12 cellular contexts compared by ENCODE assay signal in genomic region chr4:42167709-42168108, GRCh38. TPM values are rescaled to one million over a fixed set of nuclear protein-coding genes. Genes with fewer than 3 reads are reported as not detected.
DNase-seq lines count a peak whose midpoint lies in the region; ATAC-seq, FAIRE-seq and TF ChIP-seq lines count a peak whose summit lies in the region.
"Had no signal": no experiment of that assay in that cellular context is flagged by ENCODE, and none has a peak within 500 bp of the region (broad histone marks: within the 10 kb centered on the region; RNA-seq: fewer than 3 reads in every experiment).

No MANE protein-coding gene starts in this region.

- POLR2A ChIA-PET in GM12878 (lab: Charles Lee), result no interaction called here

- no peak overlapping the region for H3K9ac ChIP-seq in GM12878 (ENCODE audit: control insufficient read depth, insufficient read depth, low read length)

- RAD21 ChIA-PET in GM12878 (lab: Charles Lee; ENCODE audit: unreplicated experiment), result no interaction called here

- H3K4me2 ChIP-seq in GM12878 (ENCODE audit: control insufficient read depth, insufficient read depth), result peak overlapping the region; percentile 31; the same call in 1 of the 2 replicates

- H3K27ac ChIP-seq in GM12878 (ENCODE audit: control insufficient read depth, insufficient read depth), result no peak overlapping the region
- H3K27ac ChIP-seq: left lung had no signal

- ATAC-seq in GM18868 (IDR thresholded peaks at IDR 0.05; ENCODE audit: unreplicated experiment) (peak; percentile 100), GM21528 (IDR thresholded peaks at IDR 0.05; ENCODE audit: low FRiP score, unreplicated experiment) (peak; percentile 99), HG03135 (IDR thresholded peaks at IDR 0.05; ENCODE audit: unreplicated experiment) (peak; percentile 99), GM12878 (peak; percentile 99)
- ATAC-seq: left lung had no signal

- H3K79me2 ChIP-seq in GM12878 (ENCODE audit: control insufficient read depth, insufficient read depth, low read length), result no peaks in the 10 kb centered on the region

- DNase-seq in GM12878 (ENCODE audit: low read depth, low spot score) (peak; percentile 75), NCI-H446 treated with DMSO at 0.1 percent for 48 hours (lab: John Stamatoyannopoulos, UW) (no peak), 8988T (no peak), occipital lobe (lab: John Stamatoyannopoulos, UW) (no peak), NCI-H1417 treated with DMSO at 0.1 percent for 48 hours (lab: John Stamatoyannopoulos, UW) (no peak)
- DNase-seq: activated T-cell treated with anti-CD3 and anti-CD28 coated beads, Interleukin-2, amount 50 U/mL, for 24 hours; cerebellar nuclear complex; left lung; NCI-H510A had no signal

- intact Hi-C loops in GM12878 (cut with micrococcal nuclease; ENCODE audit: unreplicated experiment), result no loop called here

- WGBS in GM12878 (ENCODE audit: insufficient coverage, insufficient replicate concordance, low lambda C conversion rate, missing lambda C conversion rate), result 2% methylated on average over 5 of the region's 5 CpGs

- SMC1A ChIA-PET in GM12878 (lab: Charles Lee; ENCODE audit: uncharacterized antibody, unreplicated experiment), result interaction anchor here (0.7 kb wide), 1 partner anchor 194 kb away, joined by 3 read pairs; no protein-coding TSS in a partner anchor

- H3K36me3 ChIP-seq in GM12878 (ENCODE audit: control insufficient read depth in 2 of 2, insufficient read depth in 2 of 2, low read length in 1 of 2), result no peaks in the 10 kb centered on the region
- H3K36me3 ChIP-seq: left lung had no signal

- TF ChIP-seq RAD21 in GM12878 (IDR thresholded peaks at IDR 0.05; ENCODE audit: insufficient read depth, low read depth, low read length), result no peak

- in situ Hi-C loops in GM12878 (cut with MboI), result no loop called here

- peaks cover 9% of the 10 kb centered on the region; the same call in 1 of the 2 replicates for H3K4me1 ChIP-seq in GM12878 (ENCODE audit: control insufficient read depth, insufficient read depth, low read length)
- H3K4me1 ChIP-seq: left lung had no signal

- TF ChIP-seq CTCF in GM12878 (IDR thresholded peaks at IDR 0.05 in 2 of 3, conservative IDR thresholded peaks at IDR 0.05 in 1 of 3; ENCODE audit: control insufficient read depth in 2 of 3, extremely low read depth in 1 of 3, insufficient read depth in 1 of 3, low read depth in 3 of 3, low read length in 3 of 3), result no peak

- H2AFZ ChIP-seq in GM12878 (ENCODE audit: control insufficient read depth, low read depth, low read length), result no peak overlapping the region

- TF ChIP-seq EP300 in GM12878 (IDR thresholded peaks at IDR 0.05; ENCODE audit: borderline replicate concordance in 1 of 2, control insufficient read depth in 1 of 2, low read depth in 2 of 2, low read length in 2 of 2), result peak; percentile 36 to 82; a peak in 3 of 4 replicates

- CTCF ChIA-PET in GM12878 (lab: Yijun Ruan, JAX), result interaction anchor here (0.9 kb wide), 1 partner anchor 15 kb away, joined by 3 read pairs; the partner anchor contains the start of gene BEND4

- BruUV-seq in GM12878 (replicated peaks; lab: Mats Ljungman, UMichigan), result no TSS peak

- FAIRE-seq in GM12878 (lab: Jason Lieb, UNC), result peak; percentile 80

- H4K20me1 ChIP-seq in GM12878 (ENCODE audit: control insufficient read depth, insufficient read depth), result no peaks in the 10 kb centered on the region

- no peaks in the 10 kb centered on the region for H3K27me3 ChIP-seq in GM12878 (replicated peaks in 1 of 2; ENCODE audit: control insufficient read depth in 2 of 2, insufficient read depth in 2 of 2, low read length in 1 of 2)
- H3K27me3 ChIP-seq: left lung had no signal

- peaks cover 7% of the 10 kb centered on the region; the same call in 2 of the 3 replicates for H3K9me3 ChIP-seq in GM12878 (replicated peaks; ENCODE audit: control insufficient read depth, insufficient read depth, low read length)

- H3K4me3 ChIP-seq in GM12878, result peak overlapping the region; percentile 34; the same call in 1 of the 2 replicates
- H3K4me3 ChIP-seq: left lung had no signal

- no peak for TF ChIP-seq POLR2A in GM12878 (IDR thresholded peaks at IDR 0.05; ENCODE audit: low read depth, low read length)

TF ChIP-seq in GM12878, 131 proteins besides CTCF, POLR2A, EP300 and RAD21 (continues in another document):
- TF ChIP-seq JUNB (IDR thresholded peaks at IDR 0.05) (peak; percentile 93), MEF2A (IDR thresholded peaks at IDR 0.05; ENCODE audit: insufficient read depth, low read depth, low read length) (peak; percentile 92), ZNF592 (IDR thresholded peaks at IDR 0.05) (no peak), MLLT1 (IDR thresholded peaks at IDR 0.05) (peak; percentile 78), CREM (IDR thresholded peaks at IDR 0.05; ENCODE audit: low read depth) (peak; percentile 61; the same call in 1 of the 2 replicates), PKNOX1 (IDR thresholded peaks at IDR 0.05) (peak; percentile 93), EED (IDR thresholded peaks at IDR 0.05; ENCODE audit: low read depth) (peak; percentile 83), ZNF217 (IDR thresholded peaks at IDR 0.05) (peak; percentile 98), RBBP5 (conservative IDR thresholded peaks at IDR 0.05) (no peak), MTA3 (IDR thresholded peaks at IDR 0.05; ENCODE audit: borderline replicate concordance, low read length) (peak; percentile 90), SUZ12 (IDR thresholded peaks at IDR 0.05; ENCODE audit: unreplicated experiment) (no peak)

RNA-seq across cellular contexts. Expression of gene BEND4, which starts 15.3 kb away (rescaled TPM):
- total RNA-seq in GM12878 (2013; cell fraction: nucleolus; rRNA removed), result 0.04 TPM in 1 of 2 replicates, not detected in the other
- under 0.01 TPM in 2 replicates for total RNA-seq in GM12878 (2014; rRNA removed)
- total RNA-seq in GM12878 (2014; rRNA removed; fragmentation: Illumina TruSeq; extraction: Trizol), result 0.04 and 0.05 TPM in 2 replicates
- 0.08 and 0.15 TPM in 2 replicates for total RNA-seq in GM12878 (2021)
- 0.24 TPM for polyA plus RNA-seq in GM12878 (2011; ENCODE audit: low read depth)
- 0.06 and 0.07 TPM in 2 replicates for polyA plus RNA-seq in GM12878 (2011; rRNA removed)
- 0.01 and 0.02 TPM in 2 replicates for polyA plus RNA-seq in GM12878 (2011; cell fraction: cytosol; rRNA removed)
- polyA plus RNA-seq in GM12878 (2011; cell fraction: nucleus; rRNA removed), result 0.06 and 0.07 TPM in 2 replicates
- 0.26 and 0.28 TPM in 2 replicates for polyA plus RNA-seq in GM12878 (2012)
- polyA plus RNA-seq in GM12878 (2014; fragmentation: Illumina TruSeq; extraction: Trizol), result 0.02 and 0.04 TPM in 2 replicates
- under 1 TPM; under 0.01 to 0.02 TPM for polyA plus RNA-seq in GM12878 (2014; fragmentation: Nextera tagmentation; extraction: Ambion mirVana)
- polyA plus RNA-seq in GM12878 (2014; rRNA removed), result 0.01 TPM in 2 replicates
- under 1 TPM in 1 of 2 experiments, not detected in 1; 0.08 TPM for polyA plus RNA-seq in GM12878 (2016; fragmentation: Nextera tagmentation; extraction: Ambion mirVana)
- polyA minus RNA-seq in GM12878 (2011; rRNA and poly(A)+ RNA removed), result 0.05 and 0.15 TPM in 2 replicates
- not detected in 2 replicates for polyA minus RNA-seq in GM12878 (2011; cell fraction: cytosol; rRNA and poly(A)+ RNA removed)
- polyA minus RNA-seq in GM12878 (2011; cell fraction: nucleus; rRNA and poly(A)+ RNA removed), result under 0.01 TPM in 1 of 2 replicates, not detected in the other
- total RNA-seq in occipital lobe, result 11.5 TPM

Comparison
In these comparisons a context has a peak if more than half of its experiments do, and no peak if none do; other contexts are left out.
1. RNA of gene BEND4, which starts 15.3 kb away (total RNA-seq): 11.5 TPM in occipital lobe (single experiment); under 0.01 to 0.15 TPM in GM12878; every median in the first group is over 10 times any median in the second.
2. Peak in every context shown above with its lines, with median percentiles within 50 percentile points of each other: ATAC-seq.